In the genomic region with DNA sequence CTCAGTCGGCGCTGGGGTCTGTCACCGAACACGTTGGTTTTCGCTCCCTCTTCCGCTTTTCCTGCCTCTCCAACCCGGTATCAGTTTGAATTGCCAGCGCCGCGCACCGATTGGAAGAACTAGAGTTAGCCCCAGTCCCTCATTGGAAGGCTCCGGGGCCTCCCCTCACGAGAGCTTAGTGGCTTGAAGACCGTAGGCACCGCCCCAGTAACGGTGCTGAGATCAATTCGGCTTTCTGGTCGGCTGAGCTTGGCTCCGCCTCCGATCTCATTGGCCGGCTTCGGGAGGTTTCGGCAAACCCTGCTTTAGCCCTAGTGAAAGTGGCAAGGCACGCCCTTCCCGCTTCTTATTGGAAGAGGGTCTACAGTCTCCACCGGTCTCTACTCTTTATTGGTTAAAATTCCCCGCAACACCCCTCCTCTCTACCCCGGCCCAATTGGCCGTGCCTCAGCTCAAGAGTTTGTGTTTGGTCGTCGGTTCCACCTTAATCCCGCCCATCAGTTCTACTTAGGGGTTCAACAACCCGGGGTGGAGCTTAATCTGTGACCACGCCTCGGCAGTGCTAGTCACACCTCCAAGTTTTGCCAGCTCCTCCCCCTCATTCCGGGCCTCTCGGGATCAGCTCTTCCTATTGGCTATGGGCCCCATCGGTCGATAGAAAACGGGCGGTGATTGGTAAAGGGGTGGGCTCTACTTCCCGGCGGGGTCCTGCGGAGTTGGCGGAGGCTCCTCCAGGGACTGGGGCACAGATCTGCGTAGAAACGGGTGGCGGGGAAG, we compare ENCODE assay signal across 8 cellular contexts. TPM values are rescaled to one million over a fixed set of nuclear protein-coding genes. Genes with fewer than 3 reads are reported as not detected.
DNase-seq lines count a peak whose midpoint lies in the region; ATAC-seq and TF ChIP-seq lines count a peak whose summit lies in the region.
"Not testable (repeated sequence)": the region's sequence is repeated elsewhere in the genome, so short reads cannot be mapped to it uniquely, and the experiment has no call there.

A gene (minus strand): TSS at position 63 of the 777 bp plus-strand sequence. CDS start 845 bp downstream, outside the sequence.

- POLR2A ChIA-PET in activated CD4-positive, alpha-beta T cell treated with anti-CD3 and anti-CD28 coated beads, Interleukin-2, amount 10 ng/mL, durations not matched to agents 7 days and 5 days (lab: Charles Lee), result not testable (repeated sequence)

- not testable (repeated sequence) for H3K36me3 Mint-ChIP-seq in activated CD4-positive, alpha-beta T cell treated with anti-CD3 and anti-CD28 coated beads, Interleukin-2, amount 10 ng/mL, durations not matched to agents 7 days and 5 days (ENCODE audit: low read depth)

- not testable (repeated sequence) for H3K4me1 ChIP-seq in psoas muscle

- H3K9me3 Mint-ChIP-seq in activated CD4-positive, alpha-beta T cell treated with anti-CD3 and anti-CD28 coated beads, Interleukin-2, amount 10 ng/mL, durations not matched to agents 7 days and 5 days, result not testable (repeated sequence)

- not testable (repeated sequence) for H3K27ac Mint-ChIP-seq in activated CD4-positive, alpha-beta T cell treated with anti-CD3 and anti-CD28 coated beads, Interleukin-2, amount 10 ng/mL, durations not matched to agents 7 days and 5 days

- intact Hi-C loops in Right ventricle myocardium inferior (cut with DNase I); psoas muscle (cut with DNase I): not testable (repeated sequence)

- WGBS in psoas muscle, 3 donors, result no CpG with 5 or more reads among the region's 48 CpGs

- not testable (repeated sequence) for H3K4me1 Mint-ChIP-seq in activated CD4-positive, alpha-beta T cell treated with anti-CD3 and anti-CD28 coated beads, Interleukin-2, amount 10 ng/mL, durations not matched to agents 7 days and 5 days

- H3K27me3 Mint-ChIP-seq in activated CD4-positive, alpha-beta T cell treated with anti-CD3 and anti-CD28 coated beads, Interleukin-2, amount 10 ng/mL, durations not matched to agents 7 days and 5 days, result not testable (repeated sequence)

- not testable (repeated sequence) for H3K27ac ChIP-seq in psoas muscle

- DNase-seq in activated CD4-positive, alpha-beta T cell treated with anti-CD3 and anti-CD28 coated beads, Interleukin-2, amount 10 ng/mL, durations not matched to agents 7 days and 5 days; Right ventricle myocardium inferior (ENCODE audit: missing footprints); psoas muscle: not testable (repeated sequence)

- H3K4me3 ChIP-seq in psoas muscle, result not testable (repeated sequence)

- not testable (repeated sequence) for H3K27me3 ChIP-seq in psoas muscle (ENCODE audit: insufficient read depth in 3 of 3, low read length in 2 of 3)

- not testable (repeated sequence) for H3K9me3 ChIP-seq in psoas muscle

- not testable (repeated sequence) for H3K4me3 Mint-ChIP-seq in activated CD4-positive, alpha-beta T cell treated with anti-CD3 and anti-CD28 coated beads, Interleukin-2, amount 10 ng/mL, durations not matched to agents 7 days and 5 days

- CTCF ChIA-PET in activated CD4-positive, alpha-beta T cell treated with anti-CD3 and anti-CD28 coated beads, Interleukin-2, amount 10 ng/mL, durations not matched to agents 7 days and 5 days (lab: Charles Lee), result not testable (repeated sequence)

- not testable (repeated sequence) for H3K36me3 ChIP-seq in psoas muscle (ENCODE audit: insufficient read depth in 1 of 2, low read depth in 1 of 2)

- TF ChIP-seq CTCF in psoas muscle (IDR thresholded peaks at IDR 0.05), result not testable (repeated sequence)

- ATAC-seq in GM18499 (IDR thresholded peaks at IDR 0.05; ENCODE audit: insufficient read depth, unreplicated experiment), result peak; percentile 79
- peak; percentile 86 for ATAC-seq in GM19395 (IDR thresholded peaks at IDR 0.05; ENCODE audit: unreplicated experiment)
- ATAC-seq in GM21825 (IDR thresholded peaks at IDR 0.05; ENCODE audit: unreplicated experiment), result peak; percentile 85
- peak; percentile 82 for ATAC-seq in HG03045 (IDR thresholded peaks at IDR 0.05; ENCODE audit: unreplicated experiment)
- peak; percentile 79 for ATAC-seq in HG03521 (IDR thresholded peaks at IDR 0.05; ENCODE audit: unreplicated experiment)
- peak; percentile 92 for ATAC-seq in Right ventricle myocardium inferior
- ATAC-seq in psoas muscle, result peak; percentile 91 to 93 (median 92)

RNA-seq across cellular contexts. Expression of the gene that starts here (rescaled TPM):
- total RNA-seq in activated CD4-positive, alpha-beta T cell treated with anti-CD3 and anti-CD28 coated beads, Interleukin-2, amount 10 ng/mL, durations not matched to agents 7 days and 5 days, result 10 to 100 TPM; 10.2 to 11.1 TPM
- total RNA-seq in Right ventricle myocardium inferior, result 0.14 TPM
- total RNA-seq in psoas muscle, result under 1 TPM in 1 of 4 donors, not detected in 3; 0.13 TPM
- under 1 TPM in 1 of 3 donors, not detected in 2; 0.05 TPM for polyA plus RNA-seq in psoas muscle

Comparison
In these comparisons a context has a peak if more than half of its experiments do, and no peak if none do; other contexts are left out.
1. Peak in ATAC-seq in Right ventricle myocardium inferior; RNA of the gene not detected or under 1 TPM.
2. Peak in ATAC-seq in psoas muscle; RNA of the gene not detected or under 1 TPM.